ENCODE assay signal across 19 cellular contexts in genomic region chr5:141490271-141490670, GRCh38. TPM values are rescaled to one million over a fixed set of nuclear protein-coding genes. Genes with fewer than 3 reads are reported as not detected.
"Had no signal": no experiment of that assay in that cellular context is flagged by ENCODE, and none has a peak within 500 bp of the region (broad histone marks: within the 10 kb centered on the region; RNA-seq: fewer than 3 reads in every experiment).

No MANE protein-coding gene starts in this region.

- H3K27ac Mint-ChIP-seq: nephron progenitor cell; T-helper 2 cell treated with Interferon-gamma antibody and Interleukin-4, amounts not matched to agents 5 μg/mL and 100 μg/mL, for 36 hours had no signal

- ATAC-seq: activated T-cell treated with anti-CD3 and anti-CD28 coated beads, Interleukin-2, amount 50 U/mL, for 4 hours; gastroesophageal sphincter; heart left ventricle; left cardiac atrium; mucosa of descending colon; T-cell had no signal

- H3K36me3 Mint-ChIP-seq: T-cell had no signal

- H3K4me3 Mint-ChIP-seq: activated T-cell treated with anti-CD3 and anti-CD28 coated beads, Interleukin-2, amount 50 U/mL, for 4 hours; brain; nephron progenitor cell; T-helper 2 cell treated with Interferon-gamma antibody and Interleukin-4, amounts not matched to agents 5 μg/mL and 100 μg/mL, for 36 hours had no signal

- H3K27me3 ChIP-seq: gastroesophageal sphincter had no signal

- DNase-seq: activated CD4-positive, alpha-beta T cell treated with anti-CD3 and anti-CD28 coated beads, Interleukin-2, amount 50 U/mL, for 4 hours; activated CD8-positive, alpha-beta memory T cell treated with anti-CD3 and anti-CD28 coated beads, Interleukin-2, amount 50 U/mL, for 48 hours; activated naive CD4-positive, alpha-beta T cell treated with Interleukin-2 at 50 U/mL for 16 hours; activated T-cell treated with anti-CD3 and anti-CD28 coated beads, Interleukin-2, amount 50 U/mL, for 4 hours; heart left ventricle; left cardiac atrium; mesenchymal stem cell; mucosa of descending colon; nephron progenitor cell; occipital lobe; spleen; stimulated activated CD4-positive, alpha-beta T cell treated with anti-CD3 and anti-CD28 coated beads, Interleukin-4, amount 100 ng/mL, for 1 hour; stimulated activated naive CD4-positive, alpha-beta T cell; T-cell; upper lobe of left lung had no signal

- H3K9me3 ChIP-seq: gastroesophageal sphincter, heart left ventricle, mucosa of descending colon, spleen, upper lobe of left lung had no signal

- H3K4me3 ChIP-seq: gastroesophageal sphincter, heart left ventricle, mucosa of descending colon, upper lobe of left lung had no signal

- H3K9me3 Mint-ChIP-seq: activated T-cell treated with anti-CD3 and anti-CD28 coated beads, Interleukin-2, amount 50 U/mL, for 4 hours; T-cell; T-helper 2 cell treated with Interferon-gamma antibody and Interleukin-4, amounts not matched to agents 5 μg/mL and 100 μg/mL, for 36 hours had no signal

- H3K27ac ChIP-seq: gastroesophageal sphincter, heart left ventricle, spleen, upper lobe of left lung had no signal

RNA-seq across cellular contexts. Expression of gene PCDHGC5, which starts 1.4 kb away (rescaled TPM):
- total RNA-seq: activated CD8-positive, alpha-beta memory T cell treated with anti-CD3 and anti-CD28 coated beads for 36 hours; activated T-cell treated with anti-CD3 and anti-CD28 coated beads, Interleukin-2, amount 50 U/mL, for 4 hours; T-cell had no signal

RNA-seq across cellular contexts. Expression of gene PCDHGC4, which starts 5.4 kb away (rescaled TPM):
- total RNA-seq: activated CD8-positive, alpha-beta memory T cell treated with anti-CD3 and anti-CD28 coated beads for 36 hours; activated T-cell treated with anti-CD3 and anti-CD28 coated beads, Interleukin-2, amount 50 U/mL, for 4 hours had no signal
